Comparison of ENCODE assay signal across 13 cellular contexts in genomic region chr22:40449676-40450035, GRCh38.
DNase-seq lines count a peak whose midpoint lies in the region; ATAC-seq and TF ChIP-seq lines count a peak whose summit lies in the region.
"Had no signal": no experiment of that assay in that cellular context is flagged by ENCODE, and none has a peak within 500 bp of the region (broad histone marks: within the 10 kb centered on the region; RNA-seq: fewer than 3 reads in every experiment).

No MANE protein-coding gene starts in this region.

- H3K36me3 ChIP-seq in right atrium auricular region (no peaks in the 10 kb centered on the region), adipocyte (ENCODE audit: control insufficient read depth, insufficient read depth, low read length, severe bottlenecking) (no peaks in the 10 kb centered on the region)

- H3K4me3 ChIP-seq in right atrium auricular region (no peak overlapping the region), adipocyte (ENCODE audit: low read length) (peak overlapping the region; percentile 78)

- H3K9ac ChIP-seq in adipocyte (ENCODE audit: low read length), result peak overlapping the region; percentile 86

- no peak for TF ChIP-seq CTCF in right atrium auricular region (IDR thresholded peaks at IDR 0.05)

- ATAC-seq in left cardiac atrium, result peak; percentile 33 to 35
- no peak for ATAC-seq in GM21360 (IDR thresholded peaks at IDR 0.05; ENCODE audit: unreplicated experiment)

- peak overlapping the region in 1 of 2 donors; percentile 42 for H3K27ac ChIP-seq in right atrium auricular region

- H3K9me3 ChIP-seq in right atrium auricular region (no peaks in the 10 kb centered on the region), adipocyte (ENCODE audit: control insufficient read depth, low read length) (peaks cover under 1% of the 10 kb centered on the region)

- peaks cover 0 to 66% of the 10 kb centered on the region in 2 donors for H3K4me1 ChIP-seq in right atrium auricular region
- H3K4me1 ChIP-seq in adipocyte (ENCODE audit: control insufficient read depth, insufficient read depth, low read length), result peaks cover 33% of the 10 kb centered on the region

- no peak for DNase-seq in left cardiac atrium
- DNase-seq in right atrium auricular region (ENCODE audit: low spot score), result no peak
- peak; percentile 77 for DNase-seq in adipocyte (ENCODE audit: low read depth)
- peak; percentile 42 for DNase-seq in hepatic stellate cell (ENCODE audit: low spot score)
- peak; percentile 67 for DNase-seq in superior temporal gyrus (ENCODE audit: extremely low spot score)
- DNase-seq in NOMO-1 treated with DMSO at 0.1 percent for 48 hours (lab: John Stamatoyannopoulos, UW; ENCODE audit: unreplicated experiment), result no peak
- DNase-seq in NCI-H524 treated with DMSO at 0.1 percent for 48 hours (lab: John Stamatoyannopoulos, UW), result no peak
- DNase-seq: activated CD8-positive, alpha-beta memory T cell treated with anti-CD3 and anti-CD28 coated beads, Interleukin-2, amount 50 U/mL, for 48 hours; KBM-7; NCI-H510A treated with DMSO at 0.1 percent for 48 hours; stimulated activated naive CD4-positive, alpha-beta T cell treated with Interleukin-2 at 50 U/mL for 16 hours; T-helper 1 cell had no signal

- intact Hi-C loops in left cardiac atrium (cut with DNase I), result no loop called here

- no peaks in the 10 kb centered on the region for H3K27me3 ChIP-seq in right atrium auricular region
- H3K27me3 ChIP-seq in adipocyte (replicated peaks; ENCODE audit: control insufficient read depth, insufficient read depth, low read length), result no peaks in the 10 kb centered on the region

Comparison
In these comparisons a context has a peak if more than half of its experiments do, and no peak if none do; other contexts are left out.
1. DNase-seq: peak in adipocyte (single experiment), hepatic stellate cell (single experiment) and superior temporal gyrus (single experiment); none in left cardiac atrium (single experiment), right atrium auricular region (single experiment), NOMO-1 treated with DMSO at 0.1 percent for 48 hours (single experiment) and NCI-H524 treated with DMSO at 0.1 percent for 48 hours (single experiment).